ENCODE assay signal across 25 cellular contexts in the genomic region with DNA sequence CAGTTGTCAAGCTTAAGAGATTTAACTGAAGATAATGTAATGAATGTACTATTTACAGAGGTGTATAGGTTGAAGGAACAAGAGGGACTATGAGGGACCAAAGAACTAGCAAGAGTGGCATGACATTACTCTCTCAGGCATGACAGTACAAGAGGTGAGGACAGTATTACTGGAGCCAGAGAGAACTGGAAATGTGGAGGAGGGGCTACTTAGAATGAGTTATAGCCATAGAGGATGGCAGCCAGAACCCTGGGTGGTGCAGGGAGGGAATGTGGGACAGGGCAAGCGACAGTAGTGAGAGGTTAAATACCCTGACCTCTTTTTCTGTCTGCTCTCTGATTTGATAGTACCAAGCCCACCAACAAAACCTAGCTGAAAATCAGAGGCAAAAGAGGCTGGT.
"Had no signal": no experiment of that assay in that cellular context is flagged by ENCODE, and none has a peak within 500 bp of the region (broad histone marks: within the 10 kb centered on the region; RNA-seq: fewer than 3 reads in every experiment).

No MANE protein-coding gene starts in this region.

- H3K27me3 ChIP-seq: body of pancreas, cardiac muscle cell, left lung, ovary, right atrium auricular region, thyroid gland, upper lobe of right lung had no signal

- H3K4me3 ChIP-seq: body of pancreas, cardiac muscle cell, left lung, lung, ovary, prostate gland, right atrium auricular region, thyroid gland, upper lobe of right lung had no signal

- H3K27me3 Mint-ChIP-seq: activated naive CD8-positive, alpha-beta T cell treated with anti-CD3 and anti-CD28 coated beads, Interleukin-2, amount 50 U/mL, for 24 hours; dendritic cell treated with granulocyte-macrophage colony-stimulating factor and Interleukin-4, amounts not matched to agents 40 ng/mL and 50 ng/mL, for 4 days had no signal

- H3K9me3 ChIP-seq: body of pancreas, left lung, ovary, prostate gland, right atrium auricular region, thyroid gland, upper lobe of right lung had no signal

- H3K4me3 Mint-ChIP-seq: activated CD4-positive, alpha-beta memory T cell treated with anti-CD3 and anti-CD28 coated beads, Interleukin-2, amount 10 ng/mL, durations not matched to agents 7 days and 5 days; activated naive CD8-positive, alpha-beta T cell treated with anti-CD3 and anti-CD28 coated beads, Interleukin-2, amount 50 U/mL, for 24 hours; dendritic cell treated with granulocyte-macrophage colony-stimulating factor and Interleukin-4, amounts not matched to agents 40 ng/mL and 50 ng/mL, for 4 days; naive thymus-derived CD4-positive, alpha-beta T cell; T-helper 17 cell had no signal

- H3K4me1 Mint-ChIP-seq: activated CD4-positive, alpha-beta memory T cell treated with anti-CD3 and anti-CD28 coated beads, Interleukin-2, amount 10 ng/mL, durations not matched to agents 7 days and 5 days; activated naive CD8-positive, alpha-beta T cell treated with anti-CD3 and anti-CD28 coated beads, Interleukin-2, amount 50 U/mL, for 24 hours; naive thymus-derived CD4-positive, alpha-beta T cell; T-helper 17 cell had no signal

- H3K36me3 ChIP-seq: cardiac muscle cell, left lung, ovary, prostate gland, right atrium auricular region, thyroid gland, upper lobe of right lung had no signal

- H3K27ac Mint-ChIP-seq: activated CD4-positive, alpha-beta memory T cell treated with anti-CD3 and anti-CD28 coated beads, Interleukin-2, amount 10 ng/mL, durations not matched to agents 7 days and 5 days; activated naive CD8-positive, alpha-beta T cell treated with anti-CD3 and anti-CD28 coated beads, Interleukin-2, amount 50 U/mL, for 24 hours; dendritic cell treated with granulocyte-macrophage colony-stimulating factor and Interleukin-4, amounts not matched to agents 40 ng/mL and 50 ng/mL, for 4 days; naive thymus-derived CD4-positive, alpha-beta T cell; T-helper 17 cell had no signal

- H3K4me1 ChIP-seq: left lung, prostate gland, right atrium auricular region, upper lobe of right lung had no signal

- DNase-seq: activated CD4-positive, alpha-beta memory T cell treated with anti-CD3 and anti-CD28 coated beads, Interleukin-2, amount 10 ng/mL, durations not matched to agents 7 days and 5 days; activated CD4-positive, alpha-beta T cell treated with anti-CD3 and anti-CD28 coated beads for 48 hours; activated effector memory CD4-positive, alpha-beta T cell treated with anti-CD3 and anti-CD28 coated beads, Interleukin-2, amount 50 U/mL, for 16 hours; activated naive CD4-positive, alpha-beta T cell treated with anti-CD3 and anti-CD28 coated beads, Interleukin-2, amount 50 U/mL, for 16 hours; activated naive CD8-positive, alpha-beta T cell treated with anti-CD3 and anti-CD28 coated beads, Interleukin-2, amount 50 U/mL, for 24 hours; anterior cingulate cortex; body of pancreas; effector CD4-positive, alpha-beta T cell; foreskin fibroblast; left lung; naive thymus-derived CD4-positive, alpha-beta T cell; ovary; stimulated activated CD4-positive, alpha-beta T cell treated with anti-CD3 and anti-CD28 coated beads, Interleukin-12 subunit alpha, Interleukin-12 subunit beta, amount 100 ng/mL, for 4 hours; stimulated activated CD4-positive, alpha-beta T cell treated with anti-CD3 and anti-CD28 coated beads, Interleukin-4, amount 100 ng/mL, for 4 hours; stimulated activated naive CD8-positive, alpha-beta T cell treated with anti-CD3 and anti-CD28 coated beads, Interleukin-15, Interleukin-2, amounts not matched to agents 100 U/mL and 50 U/mL, for 24 hours; substantia nigra; T-helper 17 cell; thyroid gland; upper lobe of right lung had no signal

- H3K27ac ChIP-seq: body of pancreas, cardiac muscle cell, left lung, ovary, prostate gland, right atrium auricular region, thyroid gland, upper lobe of right lung had no signal

- FAIRE-seq: endometrium had no signal

- H3K9me3 Mint-ChIP-seq: activated naive CD8-positive, alpha-beta T cell treated with anti-CD3 and anti-CD28 coated beads, Interleukin-2, amount 50 U/mL, for 24 hours; dendritic cell treated with granulocyte-macrophage colony-stimulating factor and Interleukin-4, amounts not matched to agents 40 ng/mL and 50 ng/mL, for 4 days had no signal
